ENCODE assay signal across 1 cellular context in the genomic region with DNA sequence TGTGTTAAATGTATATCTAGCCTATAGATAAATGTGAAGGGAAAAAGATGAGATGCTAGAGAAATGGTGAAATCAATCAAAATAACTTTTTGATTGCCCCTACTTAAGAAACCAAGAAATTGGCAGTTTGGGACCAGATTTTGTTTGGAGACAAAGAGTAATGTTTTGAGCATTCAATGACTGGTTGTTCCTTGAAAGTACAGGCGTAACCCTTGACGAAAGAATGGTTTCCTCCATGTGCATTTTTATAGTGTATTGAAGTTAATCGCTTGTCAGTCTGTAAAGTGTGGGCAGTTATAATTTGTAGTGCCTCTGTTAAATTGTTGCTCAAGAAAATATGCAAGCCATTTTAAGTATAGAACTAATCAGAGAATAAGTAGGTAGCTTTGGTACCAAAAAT.
TF ChIP-seq lines count a peak whose summit lies in the region.

No MANE protein-coding gene starts in this region.

TF ChIP-seq in H1, 55 proteins besides CTCF, POLR2A, EP300 and RAD21 (continued from another document):
- TF ChIP-seq GABPA (IDR thresholded peaks at IDR 0.05; ENCODE audit: borderline replicate concordance, insufficient read depth, low read length) (no peak), CBX8 (IDR thresholded peaks at IDR 0.05; ENCODE audit: borderline replicate concordance, low read depth, low read length) (no peak), CTBP2 (IDR thresholded peaks at IDR 0.05; ENCODE audit: borderline replicate concordance, insufficient read depth, insufficient read length, low read length) (no peak), CEBPB (IDR thresholded peaks at IDR 0.05; ENCODE audit: low read depth, low read length) (no peak), SAP30 (IDR thresholded peaks at IDR 0.05; ENCODE audit: insufficient read depth, insufficient replicate concordance, low read length) (no peak), CREB1 (IDR thresholded peaks at IDR 0.05) (no peak), FOSL1 (IDR thresholded peaks at IDR 0.05; ENCODE audit: insufficient read depth, low read depth, low read length) (no peak), POLR2AphosphoS5 (IDR thresholded peaks at IDR 0.05; ENCODE audit: low read depth, low read length) (no peak), SP1 (IDR thresholded peaks at IDR 0.05; ENCODE audit: low read depth, low read length) (no peak), MAFK (IDR thresholded peaks at IDR 0.05; ENCODE audit: low read depth, low read length) (no peak)
TF ChIP-seq in H1: peak in this region for 0.
